In genomic region chr6:116376149-116376548, GRCh38 we compare ENCODE assay signal across 16 cellular contexts.
"Had no signal": no experiment of that assay in that cellular context is flagged by ENCODE, and none has a peak within 500 bp of the region (broad histone marks: within the 10 kb centered on the region; RNA-seq: fewer than 3 reads in every experiment).

No MANE protein-coding gene starts in this region.

- H3K27ac ChIP-seq: gastrocnemius medialis, hepatocyte, psoas muscle had no signal

- H2AFZ ChIP-seq: hepatocyte had no signal

- ATAC-seq: gastrocnemius medialis, psoas muscle, sciatic nerve had no signal

- H3K27ac Mint-ChIP-seq: activated CD4-positive, alpha-beta T cell treated with anti-CD3 and anti-CD28 coated beads, Interleukin-2, amount 10 ng/mL, durations not matched to agents 7 days and 5 days had no signal

- H3K9me3 Mint-ChIP-seq: activated CD4-positive, alpha-beta T cell treated with anti-CD3 and anti-CD28 coated beads, Interleukin-2, amount 10 ng/mL, durations not matched to agents 7 days and 5 days; nephron had no signal

- H3K9ac ChIP-seq: SK-N-SH had no signal

- H3K9me2 ChIP-seq: SK-N-SH had no signal

- H3K4me3 ChIP-seq: gastrocnemius medialis, hepatocyte, psoas muscle had no signal

- H3K27me3 ChIP-seq: gastrocnemius medialis, hepatocyte had no signal

- FAIRE-seq: endometrium had no signal

- H3K4me3 Mint-ChIP-seq: activated CD4-positive, alpha-beta T cell treated with anti-CD3 and anti-CD28 coated beads, Interleukin-2, amount 10 ng/mL, durations not matched to agents 7 days and 5 days; nephron had no signal

- H3K36me3 ChIP-seq: gastrocnemius medialis had no signal

- H3K4me2 ChIP-seq: hepatocyte, SK-N-SH had no signal

- DNase-seq: activated CD4-positive, alpha-beta T cell treated with anti-CD3 and anti-CD28 coated beads, Interleukin-2, amount 10 ng/mL, durations not matched to agents 7 days and 5 days; activated CD4-positive, CD25-positive, alpha-beta regulatory T cell; activated CD8-positive, alpha-beta memory T cell treated with anti-CD3 and anti-CD28 coated beads for 24 hours; activated naive CD4-positive, alpha-beta T cell treated with Interleukin-2 at 50 U/mL for 16 hours; central memory CD4-positive, alpha-beta T cell; gastrocnemius medialis; psoas muscle; SK-N-SH; stimulated activated CD4-positive, alpha-beta T cell treated with anti-CD3 and anti-CD28 coated beads, Interleukin-12 subunit alpha, Interleukin-12 subunit beta, amount 100 ng/mL, for 4 hours; stimulated activated naive CD4-positive, alpha-beta T cell; substantia nigra; trophoblast cell had no signal

- H3K9me3 ChIP-seq: gastrocnemius medialis, psoas muscle, SK-N-SH had no signal
